In genomic region chr4:60723796-60724195, GRCh38 we compare ENCODE assay signal across 19 cellular contexts.
"Had no signal": no experiment of that assay in that cellular context is flagged by ENCODE, and none has a peak within 500 bp of the region (broad histone marks: within the 10 kb centered on the region; RNA-seq: fewer than 3 reads in every experiment).

No MANE protein-coding gene starts in this region.

- H3K27ac ChIP-seq: colonic mucosa, epithelial cell of prostate, prostate gland, upper lobe of right lung had no signal

- H3K4me3 ChIP-seq: colonic mucosa, prostate gland, upper lobe of right lung had no signal

- DNase-seq: activated CD4-positive, alpha-beta T cell treated with anti-CD3 and anti-CD28 coated beads, Interleukin-2, amount 10 ng/mL, durations not matched to agents 7 days and 5 days; activated effector memory CD4-positive, alpha-beta T cell treated with anti-CD3 and anti-CD28 coated beads, Interleukin-2, amount 50 U/mL, for 16 hours; activated T-cell treated with anti-CD3 and anti-CD28 coated beads, Interleukin-2, amount 50 U/mL, for 24 hours; anterior cingulate cortex; colonic mucosa; effector CD8-positive, alpha-beta T cell; immature natural killer cell; left colon; nucleus accumbens; stimulated activated naive CD4-positive, alpha-beta T cell; substantia nigra; T-helper 1 cell; upper lobe of right lung had no signal

- H3K9me3 ChIP-seq: colonic mucosa, prostate gland, upper lobe of right lung had no signal

- ATAC-seq: activated naive CD4-positive, alpha-beta T cell treated with anti-CD3 and anti-CD28 coated beads, Interleukin-2, amount 50 U/mL, for 72 hours; left colon; natural killer cell treated with Interleukin-12 subunit alpha and Interleukin-12 subunit beta and Interleukin-15 and Interleukin-18, amount 100 ng/mL, for 72 hours; sciatic nerve; upper lobe of right lung; WTC11 had no signal

- H3K4me1 ChIP-seq: colonic mucosa, prostate gland, upper lobe of right lung had no signal

- H3K27me3 ChIP-seq: colonic mucosa, upper lobe of right lung had no signal

- H3K36me3 ChIP-seq: colonic mucosa, prostate gland, upper lobe of right lung had no signal
